Comparison of ENCODE assay signal across 20 cellular contexts in the genomic region with DNA sequence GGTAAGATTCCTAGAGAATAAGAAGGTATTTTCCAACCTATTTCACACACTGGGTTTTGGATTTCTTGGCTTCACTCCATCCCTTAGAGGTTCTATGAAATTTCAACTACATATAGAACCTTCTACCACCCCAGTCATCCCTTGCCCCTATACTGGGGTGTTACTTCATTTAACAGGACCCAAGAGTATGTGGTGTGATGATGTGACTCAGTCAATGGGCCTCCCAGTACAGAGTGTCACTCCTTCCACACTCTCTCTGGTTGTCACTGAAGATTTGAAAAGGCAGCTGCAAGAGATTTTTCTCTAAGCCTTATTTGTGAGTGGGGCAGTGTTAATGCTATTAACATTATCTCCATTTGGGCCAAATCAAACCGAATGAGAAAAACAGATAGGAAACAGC.
"Had no signal": no experiment of that assay in that cellular context is flagged by ENCODE, and none has a peak within 500 bp of the region (broad histone marks: within the 10 kb centered on the region; RNA-seq: fewer than 3 reads in every experiment).

No MANE protein-coding gene starts in this region.

- H3K27ac Mint-ChIP-seq: dendritic cell treated with granulocyte-macrophage colony-stimulating factor and Interleukin-4, amounts not matched to agents 40 ng/mL and 50 ng/mL, for 4 days; effector memory CD8-positive, alpha-beta T cell; natural killer cell treated with Interleukin-12 subunit alpha and Interleukin-12 subunit beta and Interleukin-15 and Interleukin-18, amount 100 ng/mL, for 72 hours; progenitor cell of endocrine pancreas; stimulated activated naive B cell treated with anti-CD40 and anti-IgM and Interleukin-4, amounts not matched to agents 10 μg/mL and 1 μg/mL and 100 μg/mL, for 72 hours had no signal

- H3K4me1 ChIP-seq: gastroesophageal sphincter, pancreas, right lobe of liver, spleen had no signal

- DNase-seq: effector memory CD8-positive, alpha-beta T cell; glutamatergic neuron; islet precursor cell; mammary epithelial cell; mucosa of descending colon; occipital lobe; pancreas; right lobe of liver; spleen; stimulated activated CD4-positive, alpha-beta T cell treated with anti-CD3 and anti-CD28 coated beads, Interleukin-15, amount 100 ng/mL, for 24 hours; stimulated activated CD4-positive, alpha-beta T cell treated with anti-CD3 and anti-CD28 coated beads, Interleukin-1b, Interleukin-23, amount 100 ng/mL, for 48 hours; stimulated activated CD4-positive, alpha-beta T cell treated with anti-CD3 and anti-CD28 coated beads, Interleukin-4, amount 100 ng/mL, for 24 hours; stimulated activated naive B cell treated with anti-CD40 and anti-IgM and Interleukin-4, amounts not matched to agents 10 μg/mL and 1 μg/mL and 100 μg/mL, for 72 hours had no signal

- H3K27me3 Mint-ChIP-seq: dendritic cell treated with granulocyte-macrophage colony-stimulating factor and Interleukin-4, amounts not matched to agents 40 ng/mL and 50 ng/mL, for 4 days; effector memory CD8-positive, alpha-beta T cell; natural killer cell treated with Interleukin-12 subunit alpha and Interleukin-12 subunit beta and Interleukin-15 and Interleukin-18, amount 100 ng/mL, for 72 hours; progenitor cell of endocrine pancreas; stimulated activated naive B cell treated with anti-CD40 and anti-IgM and Interleukin-4, amounts not matched to agents 10 μg/mL and 1 μg/mL and 100 μg/mL, for 72 hours had no signal

- H3K9me3 Mint-ChIP-seq: dendritic cell treated with granulocyte-macrophage colony-stimulating factor and Interleukin-4, amounts not matched to agents 40 ng/mL and 50 ng/mL, for 4 days; effector memory CD8-positive, alpha-beta T cell; natural killer cell treated with Interleukin-12 subunit alpha and Interleukin-12 subunit beta and Interleukin-15 and Interleukin-18, amount 100 ng/mL, for 72 hours; stimulated activated naive B cell treated with anti-CD40 and anti-IgM and Interleukin-4, amounts not matched to agents 10 μg/mL and 1 μg/mL and 100 μg/mL, for 72 hours had no signal

- ATAC-seq: effector memory CD8-positive, alpha-beta T cell; gastroesophageal sphincter; left lobe of liver; mucosa of descending colon; pancreas; right lobe of liver; stimulated activated naive B cell treated with anti-CD40 and anti-IgM and Interleukin-4, amounts not matched to agents 10 μg/mL and 1 μg/mL and 100 μg/mL, for 72 hours had no signal

- H3K27me3 ChIP-seq: esophagus muscularis mucosa, gastroesophageal sphincter, pancreas, right lobe of liver, spleen had no signal

- H3K36me3 Mint-ChIP-seq: natural killer cell treated with Interleukin-12 subunit alpha and Interleukin-12 subunit beta and Interleukin-15 and Interleukin-18, amount 100 ng/mL, for 72 hours; stimulated activated naive B cell treated with anti-CD40 and anti-IgM and Interleukin-4, amounts not matched to agents 10 μg/mL and 1 μg/mL and 100 μg/mL, for 72 hours had no signal

- H3K9me3 ChIP-seq: esophagus muscularis mucosa, gastroesophageal sphincter, mucosa of descending colon, pancreas, right lobe of liver, spleen had no signal

- H3K4me3 Mint-ChIP-seq: dendritic cell treated with granulocyte-macrophage colony-stimulating factor and Interleukin-4, amounts not matched to agents 40 ng/mL and 50 ng/mL, for 4 days; effector memory CD8-positive, alpha-beta T cell; natural killer cell treated with Interleukin-12 subunit alpha and Interleukin-12 subunit beta and Interleukin-15 and Interleukin-18, amount 100 ng/mL, for 72 hours; stimulated activated naive B cell treated with anti-CD40 and anti-IgM and Interleukin-4, amounts not matched to agents 10 μg/mL and 1 μg/mL and 100 μg/mL, for 72 hours had no signal

- H3K4me3 ChIP-seq: esophagus muscularis mucosa, gastroesophageal sphincter, mucosa of descending colon, pancreas, right lobe of liver, spleen had no signal

- H3K27ac ChIP-seq: epithelial cell of prostate, esophagus muscularis mucosa, gastroesophageal sphincter, pancreas, right lobe of liver, spleen had no signal

- H3K36me3 ChIP-seq: esophagus muscularis mucosa, gastroesophageal sphincter, pancreas, right lobe of liver, spleen had no signal

- H3K4me1 Mint-ChIP-seq: stimulated activated naive B cell treated with anti-CD40 and anti-IgM and Interleukin-4, amounts not matched to agents 10 μg/mL and 1 μg/mL and 100 μg/mL, for 72 hours had no signal
